ENCODE assay signal across 14 cellular contexts in the genomic region with DNA sequence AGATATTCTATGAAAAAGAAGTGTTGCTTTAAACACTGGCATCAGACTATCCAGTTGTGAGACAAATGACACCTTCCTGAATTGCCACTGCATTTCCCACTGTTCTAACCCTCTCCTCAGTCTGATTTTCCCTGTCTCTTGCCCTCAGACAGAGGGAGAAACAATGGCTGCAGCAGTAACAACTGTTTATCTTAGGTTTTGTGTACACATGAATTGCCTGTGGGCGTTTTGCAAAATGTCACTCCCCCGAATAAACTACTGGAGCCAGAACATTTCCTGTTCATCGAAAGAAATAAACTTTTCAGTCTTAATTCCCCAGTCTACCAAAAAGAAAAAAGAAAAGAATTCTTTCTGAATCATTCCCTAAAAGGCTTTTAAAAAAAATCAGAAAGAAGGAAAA.
DNase-seq lines count a peak whose midpoint lies in the region; ATAC-seq and TF ChIP-seq lines count a peak whose summit lies in the region.
"Had no signal": no experiment of that assay in that cellular context is flagged by ENCODE, and none has a peak within 500 bp of the region (broad histone marks: within the 10 kb centered on the region; RNA-seq: fewer than 3 reads in every experiment).

No MANE protein-coding gene starts in this region.

- no peaks in the 10 kb centered on the region for H3K36me3 ChIP-seq in right atrium auricular region
- no peaks in the 10 kb centered on the region for H3K36me3 ChIP-seq in liver (ENCODE audit: control insufficient read depth in 4 of 4, insufficient read depth in 3 of 4, low read depth in 1 of 4, low read length in 3 of 4)
- no peaks in the 10 kb centered on the region for H3K36me3 ChIP-seq in urinary bladder (ENCODE audit: insufficient read depth)
- H3K36me3 ChIP-seq: left ventricle myocardium inferior had no signal

- WGBS in right cardiac atrium, result 31% methylated on average over 3 of the region's 3 CpGs
- 9% methylated on average over 3 of the region's 3 CpGs for WGBS in liver
- WGBS in urinary bladder, result 21% methylated on average over 3 of the region's 3 CpGs

- no peak for DNase-seq in right cardiac atrium
- no peak for DNase-seq in right atrium auricular region (ENCODE audit: low spot score)
- no peak for DNase-seq in WTC11 (ENCODE audit: low spot score)
- no peak for DNase-seq in hepatic stellate cell (ENCODE audit: low spot score)
- no peak for DNase-seq in pons (ENCODE audit: low spot score)
- no peak for DNase-seq in GDM1 (lab: John Stamatoyannopoulos, UW)
- DNase-seq: activated CD4-positive, alpha-beta T cell treated with anti-CD3 and anti-CD28 coated beads for 48 hours; left ventricle myocardium inferior had no signal

- H3K4me1 ChIP-seq in right cardiac atrium (ENCODE audit: control insufficient read depth, insufficient read depth, low read length) (peaks cover 3% of the 10 kb centered on the region), right atrium auricular region (peaks cover 0 to 18% of the 10 kb centered on the region in 2 donors), liver (ENCODE audit: control insufficient read depth in 4 of 4, insufficient read depth in 4 of 4, low read length in 3 of 4) (peaks cover 3 to 9% (median 7%) of the 10 kb centered on the region in 4 donors), urinary bladder (ENCODE audit: insufficient read depth) (no peaks in the 10 kb centered on the region)

- H3K27ac Mint-ChIP-seq in WTC11, result peak overlapping the region; percentile 35
- H3K27ac Mint-ChIP-seq: activated naive CD8-positive, alpha-beta T cell; stimulated activated effector memory CD8-positive, alpha-beta T cell treated with anti-CD3 and anti-CD28 coated beads, Interleukin-12 subunit alpha, Interleukin-12 subunit beta, amount 100 ng/mL, for 72 hours had no signal

- H3K36me3 Mint-ChIP-seq in WTC11, result no peaks in the 10 kb centered on the region
- H3K36me3 Mint-ChIP-seq: activated naive CD8-positive, alpha-beta T cell; stimulated activated effector memory CD8-positive, alpha-beta T cell treated with anti-CD3 and anti-CD28 coated beads, Interleukin-12 subunit alpha, Interleukin-12 subunit beta, amount 100 ng/mL, for 72 hours had no signal

- TF ChIP-seq RAD21 in liver (IDR thresholded peaks at IDR 0.05), result peak; percentile 12 to 40

- peak; percentile 45 to 59 for ATAC-seq in right cardiac atrium
- no peak for ATAC-seq in WTC11
- ATAC-seq: esophagus mucosa; stimulated activated effector memory CD8-positive, alpha-beta T cell treated with anti-CD3 and anti-CD28 coated beads, Interleukin-12 subunit alpha, Interleukin-12 subunit beta, amount 100 ng/mL, for 72 hours had no signal

- CTCF ChIA-PET in WTC11 (lab: Charles Lee), result no interaction called here

- no peak overlapping the region for H3K4me3 ChIP-seq in right cardiac atrium (ENCODE audit: low read length)
- H3K4me3 ChIP-seq in right atrium auricular region, result no peak overlapping the region
- H3K4me3 ChIP-seq in liver (ENCODE audit: low read depth in 1 of 3, low read length in 3 of 3), result no peak overlapping the region
- H3K4me3 ChIP-seq in urinary bladder (ENCODE audit: low read depth, low read length), result no peak overlapping the region
- H3K4me3 ChIP-seq: left ventricle myocardium inferior, skin epidermis had no signal

- no peak overlapping the region for H3K9ac ChIP-seq in liver (ENCODE audit: low read depth in 1 of 2, low read length in 2 of 2)

- no peaks in the 10 kb centered on the region for H3K9me3 ChIP-seq in right cardiac atrium (ENCODE audit: control insufficient read depth, low read length)
- H3K9me3 ChIP-seq in right atrium auricular region, result no peaks in the 10 kb centered on the region
- no peaks in the 10 kb centered on the region for H3K9me3 ChIP-seq in liver (ENCODE audit: control insufficient read depth in 4 of 4, low read length in 3 of 4)
- H3K9me3 ChIP-seq: left ventricle myocardium inferior had no signal

- intact Hi-C loops in right cardiac atrium (cut with DNase I), result no loop called here

- no peak overlapping the region for H3K4me3 Mint-ChIP-seq in WTC11
- H3K4me3 Mint-ChIP-seq: activated naive CD8-positive, alpha-beta T cell; stimulated activated effector memory CD8-positive, alpha-beta T cell treated with anti-CD3 and anti-CD28 coated beads, Interleukin-12 subunit alpha, Interleukin-12 subunit beta, amount 100 ng/mL, for 72 hours had no signal

- TF ChIP-seq CTCF in right atrium auricular region (IDR thresholded peaks at IDR 0.05), result no peak
- TF ChIP-seq CTCF in WTC11 (IDR thresholded peaks at IDR 0.05), result no peak
- no peak for TF ChIP-seq CTCF in liver (IDR thresholded peaks at IDR 0.05; ENCODE audit: low read depth, low read length, missing input control)

- peaks cover 45% of the 10 kb centered on the region for H3K4me1 Mint-ChIP-seq in WTC11
- H3K4me1 Mint-ChIP-seq: stimulated activated effector memory CD8-positive, alpha-beta T cell treated with anti-CD3 and anti-CD28 coated beads, Interleukin-12 subunit alpha, Interleukin-12 subunit beta, amount 100 ng/mL, for 72 hours had no signal

- POLR2A ChIA-PET in WTC11 (lab: Charles Lee), result no interaction called here

- H3K27me3 Mint-ChIP-seq in WTC11 (ENCODE audit: low read depth), result no peaks in the 10 kb centered on the region
- H3K27me3 Mint-ChIP-seq: activated naive CD8-positive, alpha-beta T cell had no signal

- no peaks in the 10 kb centered on the region for H3K27me3 ChIP-seq in right cardiac atrium (ENCODE audit: control insufficient read depth, insufficient read depth)
- H3K27me3 ChIP-seq in right atrium auricular region, result no peaks in the 10 kb centered on the region
- H3K27me3 ChIP-seq in liver (ENCODE audit: control insufficient read depth in 4 of 4, insufficient read depth in 4 of 4, low read length in 3 of 4), result no peaks in the 10 kb centered on the region

- H3K27ac ChIP-seq in right cardiac atrium (ENCODE audit: low read length), result no peak overlapping the region
- H3K27ac ChIP-seq in right atrium auricular region, result no peak overlapping the region
- H3K27ac ChIP-seq in liver (ENCODE audit: low read depth in 1 of 2, low read length in 2 of 2), result peak overlapping the region; percentile 13 to 21
- peak overlapping the region; percentile 10 for H3K27ac ChIP-seq in urinary bladder (ENCODE audit: low read depth)
- H3K27ac ChIP-seq: left ventricle myocardium inferior, skin epidermis had no signal

- H3K9me3 Mint-ChIP-seq in WTC11, result 0 out of 2 replicates have a peak, but pooled peaks cover 3% of the 10 kb centered on the region

TF ChIP-seq in WTC11, 78 proteins besides CTCF, POLR2A, EP300 and RAD21 (continues in another document):
- TF ChIP-seq, protein P1, sequence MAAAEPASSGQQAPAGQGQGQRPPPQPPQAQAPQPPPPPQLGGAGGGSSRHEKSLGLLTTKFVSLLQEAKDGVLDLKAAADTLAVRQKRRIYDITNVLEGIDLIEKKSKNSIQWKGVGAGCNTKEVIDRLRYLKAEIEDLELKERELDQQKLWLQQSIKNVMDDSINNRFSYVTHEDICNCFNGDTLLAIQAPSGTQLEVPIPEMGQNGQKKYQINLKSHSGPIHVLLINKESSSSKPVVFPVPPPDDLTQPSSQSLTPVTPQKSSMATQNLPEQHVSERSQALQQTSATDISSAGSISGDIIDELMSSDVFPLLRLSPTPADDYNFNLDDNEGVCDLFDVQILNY (CRISPR knock-in tag; IDR thresholded peaks at IDR 0.05), result no peak
- TF ChIP-seq, protein P2, sequence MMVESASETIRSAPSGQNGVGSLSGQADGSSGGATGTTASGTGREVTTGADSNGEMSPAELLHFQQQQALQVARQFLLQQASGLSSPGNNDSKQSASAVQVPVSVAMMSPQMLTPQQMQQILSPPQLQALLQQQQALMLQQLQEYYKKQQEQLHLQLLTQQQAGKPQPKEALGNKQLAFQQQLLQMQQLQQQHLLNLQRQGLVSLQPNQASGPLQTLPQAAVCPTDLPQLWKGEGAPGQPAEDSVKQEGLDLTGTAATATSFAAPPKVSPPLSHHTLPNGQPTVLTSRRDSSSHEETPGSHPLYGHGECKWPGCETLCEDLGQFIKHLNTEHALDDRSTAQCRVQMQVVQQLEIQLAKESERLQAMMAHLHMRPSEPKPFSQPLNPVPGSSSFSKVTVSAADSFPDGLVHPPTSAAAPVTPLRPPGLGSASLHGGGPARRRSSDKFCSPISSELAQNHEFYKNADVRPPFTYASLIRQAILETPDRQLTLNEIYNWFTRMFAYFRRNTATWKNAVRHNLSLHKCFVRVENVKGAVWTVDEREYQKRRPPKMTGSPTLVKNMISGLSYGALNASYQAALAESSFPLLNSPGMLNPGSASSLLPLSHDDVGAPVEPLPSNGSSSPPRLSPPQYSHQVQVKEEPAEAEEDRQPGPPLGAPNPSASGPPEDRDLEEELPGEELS (CRISPR knock-in tag; IDR thresholded peaks at IDR 0.05), result no peak

TF ChIP-seq in liver, 16 proteins besides CTCF, POLR2A, EP300 and RAD21 (continues in another document):
- TF ChIP-seq, protein P3, sequence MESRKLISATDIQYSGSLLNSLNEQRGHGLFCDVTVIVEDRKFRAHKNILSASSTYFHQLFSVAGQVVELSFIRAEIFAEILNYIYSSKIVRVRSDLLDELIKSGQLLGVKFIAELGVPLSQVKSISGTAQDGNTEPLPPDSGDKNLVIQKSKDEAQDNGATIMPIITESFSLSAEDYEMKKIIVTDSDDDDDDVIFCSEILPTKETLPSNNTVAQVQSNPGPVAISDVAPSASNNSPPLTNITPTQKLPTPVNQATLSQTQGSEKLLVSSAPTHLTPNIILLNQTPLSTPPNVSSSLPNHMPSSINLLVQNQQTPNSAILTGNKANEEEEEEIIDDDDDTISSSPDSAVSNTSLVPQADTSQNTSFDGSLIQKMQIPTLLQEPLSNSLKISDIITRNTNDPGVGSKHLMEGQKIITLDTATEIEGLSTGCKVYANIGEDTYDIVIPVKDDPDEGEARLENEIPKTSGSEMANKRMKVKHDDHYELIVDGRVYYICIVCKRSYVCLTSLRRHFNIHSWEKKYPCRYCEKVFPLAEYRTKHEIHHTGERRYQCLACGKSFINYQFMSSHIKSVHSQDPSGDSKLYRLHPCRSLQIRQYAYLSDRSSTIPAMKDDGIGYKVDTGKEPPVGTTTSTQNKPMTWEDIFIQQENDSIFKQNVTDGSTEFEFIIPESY (IDR thresholded peaks at IDR 0.05), result no peak
- TF ChIP-seq EGR1 (IDR thresholded peaks at IDR 0.05; ENCODE audit: low read depth in 2 of 2) (no peak), FOXA1 (IDR thresholded peaks at IDR 0.05) (peak; percentile 67)

Comparison
In these comparisons a context has a peak if more than half of its experiments do, and no peak if none do; other contexts are left out.
1. H3K27ac ChIP-seq: peak in liver (2 of 2) and urinary bladder (single experiment); none in right cardiac atrium (single experiment) and right atrium auricular region (0 of 2).